Comparison of ENCODE assay signal across 1 cellular context in genomic region chr22:43955040-43955882, GRCh38.
TF ChIP-seq lines count a peak whose summit lies in the region.

Gene SAMM50, plus strand, starts transcription at chr22:43955442. Its CDS starts 136 bp downstream, at chr22:43955578.

TF ChIP-seq in A549, 52 proteins besides CTCF, POLR2A, EP300 and RAD21 (continued from another document):
- TF ChIP-seq SMC3 (IDR thresholded peaks at IDR 0.05) = no peak
- no peak for TF ChIP-seq ELK1 (IDR thresholded peaks at IDR 0.05; ENCODE audit: low read depth, low read length)
- no peak for TF ChIP-seq REST (IDR thresholded peaks at IDR 0.05)
- TF ChIP-seq, protein P1, sequence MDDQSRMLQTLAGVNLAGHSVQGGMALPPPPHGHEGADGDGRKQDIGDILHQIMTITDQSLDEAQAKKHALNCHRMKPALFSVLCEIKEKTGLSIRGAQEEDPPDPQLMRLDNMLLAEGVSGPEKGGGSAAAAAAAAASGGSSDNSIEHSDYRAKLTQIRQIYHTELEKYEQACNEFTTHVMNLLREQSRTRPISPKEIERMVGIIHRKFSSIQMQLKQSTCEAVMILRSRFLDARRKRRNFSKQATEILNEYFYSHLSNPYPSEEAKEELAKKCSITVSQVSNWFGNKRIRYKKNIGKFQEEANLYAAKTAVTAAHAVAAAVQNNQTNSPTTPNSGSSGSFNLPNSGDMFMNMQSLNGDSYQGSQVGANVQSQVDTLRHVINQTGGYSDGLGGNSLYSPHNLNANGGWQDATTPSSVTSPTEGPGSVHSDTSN (IDR thresholded peaks at IDR 0.05) = peak; percentile 32; the same call in 1 of the 2 replicates
- no peak for TF ChIP-seq NR3C1 (IDR thresholded peaks at IDR 0.05)
- TF ChIP-seq HOXB13 (CRISPR knock-in tag; IDR thresholded peaks at IDR 0.05; ENCODE audit: low read depth) = no peak
- TF ChIP-seq CHD4 (IDR thresholded peaks at IDR 0.05; ENCODE audit: borderline replicate concordance) = no peak
- TF ChIP-seq PHF8 (IDR thresholded peaks at IDR 0.05; ENCODE audit: borderline replicate concordance, low read depth) = peak; percentile 12
- TF ChIP-seq ZSCAN20 (CRISPR knock-in tag; IDR thresholded peaks at IDR 0.05) = no peak
- TF ChIP-seq, protein P2, sequence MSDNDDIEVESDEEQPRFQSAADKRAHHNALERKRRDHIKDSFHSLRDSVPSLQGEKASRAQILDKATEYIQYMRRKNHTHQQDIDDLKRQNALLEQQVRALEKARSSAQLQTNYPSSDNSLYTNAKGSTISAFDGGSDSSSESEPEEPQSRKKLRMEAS (IDR thresholded peaks at IDR 0.05) = peak; percentile 93
- TF ChIP-seq, protein P3, sequence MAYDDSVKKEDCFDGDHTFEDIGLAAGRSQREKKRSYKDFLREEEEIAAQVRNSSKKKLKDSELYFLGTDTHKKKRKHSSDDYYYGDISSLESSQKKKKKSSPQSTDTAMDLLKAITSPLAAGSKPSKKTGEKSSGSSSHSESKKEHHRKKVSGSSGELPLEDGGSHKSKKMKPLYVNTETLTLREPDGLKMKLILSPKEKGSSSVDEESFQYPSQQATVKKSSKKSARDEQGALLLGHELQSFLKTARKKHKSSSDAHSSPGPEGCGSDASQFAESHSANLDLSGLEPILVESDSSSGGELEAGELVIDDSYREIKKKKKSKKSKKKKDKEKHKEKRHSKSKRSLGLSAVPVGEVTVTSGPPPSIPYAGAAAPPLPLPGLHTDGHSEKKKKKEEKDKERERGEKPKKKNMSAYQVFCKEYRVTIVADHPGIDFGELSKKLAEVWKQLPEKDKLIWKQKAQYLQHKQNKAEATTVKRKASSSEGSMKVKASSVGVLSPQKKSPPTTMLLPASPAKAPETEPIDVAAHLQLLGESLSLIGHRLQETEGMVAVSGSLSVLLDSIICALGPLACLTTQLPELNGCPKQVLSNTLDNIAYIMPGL (CRISPR knock-in tag; IDR thresholded peaks at IDR 0.05; ENCODE audit: borderline replicate concordance) = no peak
- no peak for TF ChIP-seq NFE2L2 (conservative IDR thresholded peaks at IDR 0.05; ENCODE audit: low read length)
- no peak for TF ChIP-seq CBX8 (IDR thresholded peaks at IDR 0.05)
